ENCODE assay signal across 21 cellular contexts in the genomic region with DNA sequence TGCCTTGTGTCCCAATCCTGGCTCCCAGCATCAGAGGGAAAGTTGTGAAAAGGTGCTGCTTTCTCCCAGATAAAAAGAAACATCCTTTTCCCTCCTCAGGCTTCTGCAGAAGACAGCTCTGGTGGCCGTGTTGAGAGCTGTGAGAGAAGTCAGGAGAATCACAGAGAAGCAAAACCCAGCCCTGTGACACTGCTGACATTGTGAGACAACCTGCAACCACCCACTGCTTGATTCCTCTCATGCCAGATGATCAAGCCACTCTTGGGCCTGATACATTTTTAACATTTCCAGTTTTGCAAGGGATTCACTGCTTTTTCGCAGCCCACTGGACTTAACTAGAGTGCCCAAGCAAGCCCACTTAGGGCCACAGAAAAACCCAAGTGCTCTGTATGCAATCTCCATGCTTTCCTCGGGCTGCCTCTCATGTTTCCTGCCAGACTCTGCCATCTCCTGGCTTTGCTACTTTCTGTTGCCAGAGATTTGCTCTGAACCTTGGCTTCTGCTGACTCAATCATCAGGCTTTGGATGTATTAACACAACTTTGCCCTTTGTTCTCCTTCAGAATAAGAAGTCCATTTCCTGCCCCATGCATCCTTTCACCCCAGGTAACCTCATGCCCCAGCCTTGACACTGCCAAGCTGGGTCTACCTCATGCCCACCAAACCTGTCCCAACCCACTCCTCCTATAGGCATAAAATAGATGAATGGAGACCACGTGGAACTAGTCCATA. TPM values are rescaled to one million over a fixed set of nuclear protein-coding genes. Genes with fewer than 3 reads are reported as not detected.
DNase-seq lines count a peak whose midpoint lies in the region; ATAC-seq and TF ChIP-seq lines count a peak whose summit lies in the region.
"Had no signal": no experiment of that assay in that cellular context is flagged by ENCODE, and none has a peak within 500 bp of the region (broad histone marks: within the 10 kb centered on the region; RNA-seq: fewer than 3 reads in every experiment).

No MANE protein-coding gene starts in this region.

- no peak overlapping the region for H4K91ac ChIP-seq in neuronal stem cell (ENCODE audit: low read depth, low read length, poor library complexity)

- H3K9me3 ChIP-seq in right atrium auricular region (no peaks in the 10 kb centered on the region), left ventricle myocardium inferior (replicated peaks) (no peaks in the 10 kb centered on the region), neuronal stem cell (replicated peaks in 1 of 2; ENCODE audit: control insufficient read depth in 2 of 2, insufficient read depth in 1 of 2, low read depth in 1 of 2, low read length in 2 of 2) (no peaks in the 10 kb centered on the region), upper lobe of right lung (no peaks in the 10 kb centered on the region), suprapubic skin (no peaks in the 10 kb centered on the region)
- no peaks in the 10 kb centered on the region for H3K9me3 ChIP-seq in CD4-positive, alpha-beta memory T cell (ENCODE audit: control insufficient read depth in 1 of 2, low read length in 2 of 2)
- H3K9me3 ChIP-seq: A549, MG63 had no signal

- no peaks in the 10 kb centered on the region for H3K4me1 Mint-ChIP-seq in CD4-positive, alpha-beta memory T cell

- no peak overlapping the region for H2BK5ac ChIP-seq in neuronal stem cell (ENCODE audit: low read length)

- H3K27me3 Mint-ChIP-seq in CD4-positive, alpha-beta memory T cell = no peaks in the 10 kb centered on the region
- H3K27me3 Mint-ChIP-seq: CD4-positive, alpha-beta T cell had no signal

- no peak overlapping the region for H3K4me2 ChIP-seq in neuronal stem cell (ENCODE audit: insufficient read depth, low read length, poor library complexity, severe bottlenecking)
- H3K4me2 ChIP-seq: A549 had no signal

- intact Hi-C loops in left ventricle myocardium inferior (cut with micrococcal nuclease) = loop anchor here (10.0 kb wide), 1 partner anchor 158 kb away; no protein-coding TSS in a partner anchor
- intact Hi-C loops in left colon (cut with DNase I, micrococcal nuclease) = no loop called here
- intact Hi-C loops in upper lobe of right lung (cut with DNase I) = no loop called here
- intact Hi-C loops in CD4-positive, alpha-beta memory T cell (cut with micrococcal nuclease) = no loop called here

- no peaks in the 10 kb centered on the region for H3K36me3 ChIP-seq in right atrium auricular region
- H3K36me3 ChIP-seq in left ventricle myocardium inferior = no peaks in the 10 kb centered on the region
- H3K36me3 ChIP-seq in neuronal stem cell (replicated peaks in 1 of 2; ENCODE audit: control insufficient read depth in 2 of 2, insufficient read depth in 2 of 2, low read length in 2 of 2) = no peaks in the 10 kb centered on the region
- no peaks in the 10 kb centered on the region for H3K36me3 ChIP-seq in upper lobe of right lung
- H3K36me3 ChIP-seq in suprapubic skin = no peaks in the 10 kb centered on the region
- H3K36me3 ChIP-seq in CD4-positive, alpha-beta memory T cell (ENCODE audit: insufficient read depth, low read length) = no peaks in the 10 kb centered on the region
- H3K36me3 ChIP-seq: MG63 had no signal

- no peak overlapping the region for H2BK12ac ChIP-seq in neuronal stem cell (ENCODE audit: low read length)

- no peak overlapping the region for H3K4ac ChIP-seq in neuronal stem cell (ENCODE audit: low read length)

- peak; percentile 70 for ATAC-seq in left colon
- ATAC-seq in upper lobe of right lung = peak; percentile 11
- ATAC-seq: A549 had no signal

- H3K27ac ChIP-seq in right atrium auricular region = no peak overlapping the region
- no peak overlapping the region for H3K27ac ChIP-seq in left ventricle myocardium inferior (replicated peaks)
- no peak overlapping the region for H3K27ac ChIP-seq in neuronal stem cell (replicated peaks; ENCODE audit: low read length)
- H3K27ac ChIP-seq in upper lobe of right lung = no peak overlapping the region
- no peak overlapping the region for H3K27ac ChIP-seq in suprapubic skin
- no peak overlapping the region for H3K27ac ChIP-seq in CD4-positive, alpha-beta memory T cell (ENCODE audit: low read depth, low read length)
- H3K27ac ChIP-seq: A549, SK-N-MC had no signal

- peak overlapping the region; percentile 39 for H3K14ac ChIP-seq in neuronal stem cell (ENCODE audit: low read length)

- H3K23ac ChIP-seq in neuronal stem cell (ENCODE audit: low read depth, low read length, poor library complexity) = no peak overlapping the region

- peak overlapping the region in 1 of 7 donors; percentile 19 for H3K27ac Mint-ChIP-seq in CD4-positive, alpha-beta memory T cell
- H3K27ac Mint-ChIP-seq: CD4-positive, alpha-beta T cell had no signal

- peaks cover 0 to 4% of the 10 kb centered on the region in 2 donors for H3K4me1 ChIP-seq in right atrium auricular region
- peaks cover 8% of the 10 kb centered on the region for H3K4me1 ChIP-seq in left ventricle myocardium inferior
- H3K4me1 ChIP-seq in neuronal stem cell (ENCODE audit: control insufficient read depth in 2 of 2, insufficient read depth in 1 of 2, low read depth in 1 of 2, low read length in 2 of 2) = peaks cover 0 to 5% of the 10 kb centered on the region in 2 donors
- H3K4me1 ChIP-seq in upper lobe of right lung = no peaks in the 10 kb centered on the region
- no peaks in the 10 kb centered on the region for H3K4me1 ChIP-seq in suprapubic skin
- no peaks in the 10 kb centered on the region for H3K4me1 ChIP-seq in CD4-positive, alpha-beta memory T cell (ENCODE audit: insufficient read depth, low read length)
- H3K4me1 ChIP-seq: A549 had no signal

- peak; percentile 16 for DNase-seq in right atrium auricular region (ENCODE audit: low spot score)
- DNase-seq in left ventricle myocardium inferior = no peak
- DNase-seq in left colon = no peak
- no peak for DNase-seq in neuronal stem cell (ENCODE audit: low spot score)
- DNase-seq in upper lobe of right lung = no peak
- DNase-seq in suprapubic skin (ENCODE audit: low spot score in 2 of 2) = no peak
- no peak for DNase-seq in CD4-positive, alpha-beta memory T cell
- no peak for DNase-seq in 8988T
- DNase-seq: CD4-positive, alpha-beta T cell; DMS153; IMR-90; Kasumi-1; MG63; NCI-H1048; NCI-H1436; NCI-H1930; NCI-H526; Right ventricle myocardium superior had no signal

- no peaks in the 10 kb centered on the region for H3K79me1 ChIP-seq in neuronal stem cell (ENCODE audit: low read depth, low read length)

- H3K4me3 ChIP-seq in right atrium auricular region (no peak overlapping the region), left ventricle myocardium inferior (no peak overlapping the region), neuronal stem cell (ENCODE audit: low read length in 2 of 2) (no peak overlapping the region), upper lobe of right lung (no peak overlapping the region), suprapubic skin (no peak overlapping the region)
- no peak overlapping the region for H3K4me3 ChIP-seq in CD4-positive, alpha-beta memory T cell (ENCODE audit: low read length in 2 of 2)
- H3K4me3 ChIP-seq: A549, MG63, SK-N-MC had no signal

- no peaks in the 10 kb centered on the region for H3K36me3 Mint-ChIP-seq in CD4-positive, alpha-beta memory T cell

- H2BK15ac ChIP-seq in neuronal stem cell (ENCODE audit: low read length) = no peak overlapping the region

- POLR2A ChIA-PET in CD4-positive, alpha-beta memory T cell (lab: Charles Lee; ENCODE audit: partially characterized antibody) = no interaction called here

- peak overlapping the region; percentile 7 for H2AFZ ChIP-seq in neuronal stem cell (ENCODE audit: low read length)

- no peak for TF ChIP-seq CTCF in right atrium auricular region (IDR thresholded peaks at IDR 0.05)
- TF ChIP-seq CTCF in left ventricle myocardium inferior (IDR thresholded peaks at IDR 0.05; ENCODE audit: borderline replicate concordance) = no peak
- no peak for TF ChIP-seq CTCF in upper lobe of right lung (IDR thresholded peaks at IDR 0.05)
- TF ChIP-seq CTCF in suprapubic skin (IDR thresholded peaks at IDR 0.05) = no peak

- H2AK5ac ChIP-seq in neuronal stem cell (ENCODE audit: low read depth, low read length) = no peak overlapping the region

- CTCF ChIA-PET in CD4-positive, alpha-beta memory T cell (lab: Charles Lee; ENCODE audit: partially characterized antibody) = no interaction called here

- H3K9ac ChIP-seq in neuronal stem cell (ENCODE audit: low read depth, low read length, poor library complexity) = no peak overlapping the region

- H3K4me3 Mint-ChIP-seq in CD4-positive, alpha-beta memory T cell = no peak overlapping the region
- H3K4me3 Mint-ChIP-seq: CD4-positive, alpha-beta T cell had no signal

- no CpG with 5 or more reads among the region's 4 CpGs for WGBS in neuronal stem cell (ENCODE audit: extremely low coverage in 2 of 2, insufficient read length in 2 of 2, insufficient replicate concordance in 1 of 2), 2 donors
- 64% methylated on average over 4 of the region's 4 CpGs for WGBS in suprapubic skin

- H4K8ac ChIP-seq in neuronal stem cell (ENCODE audit: low read depth, low read length) = no peak overlapping the region

- no peak for TF ChIP-seq POLR2A in suprapubic skin (IDR thresholded peaks at IDR 0.05)

- H3K18ac ChIP-seq in neuronal stem cell (ENCODE audit: low read length) = no peak overlapping the region

- H3K9me3 Mint-ChIP-seq in CD4-positive, alpha-beta memory T cell = no peaks in the 10 kb centered on the region
- H3K9me3 Mint-ChIP-seq: CD4-positive, alpha-beta T cell had no signal

- H2BK120ac ChIP-seq in neuronal stem cell (ENCODE audit: low read depth, low read length) = no peak overlapping the region

- no peak for TF ChIP-seq EP300 in suprapubic skin (IDR thresholded peaks at IDR 0.05)

- H3K27me3 ChIP-seq in right atrium auricular region = no peaks in the 10 kb centered on the region
- no peaks in the 10 kb centered on the region for H3K27me3 ChIP-seq in left ventricle myocardium inferior (ENCODE audit: low read depth)
- H3K27me3 ChIP-seq in neuronal stem cell (ENCODE audit: control insufficient read depth in 3 of 3, insufficient read depth in 3 of 3, low read depth in 1 of 3, low read length in 3 of 3) = no peaks in the 10 kb centered on the region
- no peaks in the 10 kb centered on the region for H3K27me3 ChIP-seq in upper lobe of right lung
- H3K27me3 ChIP-seq in suprapubic skin = no peaks in the 10 kb centered on the region
- H3K27me3 ChIP-seq in CD4-positive, alpha-beta memory T cell (ENCODE audit: insufficient read depth, low read length) = no peaks in the 10 kb centered on the region
- H3K27me3 ChIP-seq: MG63 had no signal

RNA-seq across cellular contexts. Expression of a gene that starts 24.9 kb away (rescaled TPM):
- not detected for total RNA-seq in right atrium auricular region
- total RNA-seq in left ventricle myocardium inferior = not detected
- 1 to 10 TPM; 1.2 to 1.9 TPM for total RNA-seq in left colon
- not detected for polyA plus RNA-seq in neuronal stem cell (2013, experiment 1 of 2)
- polyA plus RNA-seq in neuronal stem cell (2013, experiment 2 of 2) = not detected
- not detected for total RNA-seq in upper lobe of right lung
- not detected for total RNA-seq in suprapubic skin
- not detected for total RNA-seq in CD4-positive, alpha-beta memory T cell
- not detected for polyA plus RNA-seq in CD4-positive, alpha-beta memory T cell
- total RNA-seq: CD4-positive, alpha-beta T cell; IMR-90; Right ventricle myocardium superior had no signal
- polyA plus RNA-seq: BJ, IMR-90 had no signal
